ENCODE assay signal across 4 cellular contexts in genomic region chr19:34618410-34618809, GRCh38.
TF ChIP-seq lines count a peak whose summit lies in the region.

No MANE protein-coding gene starts in this region.

TF ChIP-seq in HepG2, 621 proteins besides CTCF, POLR2A, EP300 and RAD21:
- TF ChIP-seq KDM6A (CRISPR knock-in tag; IDR thresholded peaks at IDR 0.05; ENCODE audit: low read depth) (no peak), NCOA5 (CRISPR knock-in tag; IDR thresholded peaks at IDR 0.05) (no peak), MAFF (IDR thresholded peaks at IDR 0.05; ENCODE audit: low read depth, low read length) (peak; percentile 77), ZFP1 (CRISPR knock-in tag; IDR thresholded peaks at IDR 0.05) (no peak), MAFK (conservative IDR thresholded peaks at IDR 0.05 in 1 of 2, IDR thresholded peaks at IDR 0.05 in 1 of 2; ENCODE audit: low read length in 2 of 2) (peak; percentile 72 to 87)

TF ChIP-seq in A549, 52 proteins besides CTCF, POLR2A, EP300 and RAD21:
- TF ChIP-seq MAFK (IDR thresholded peaks at IDR 0.05; ENCODE audit: partially characterized antibody) (peak; percentile 94), CHD4 (IDR thresholded peaks at IDR 0.05; ENCODE audit: borderline replicate concordance) (no peak)

TF ChIP-seq in IMR-90, 13 proteins besides CTCF, POLR2A, EP300 and RAD21:
- TF ChIP-seq CHD1 (IDR thresholded peaks at IDR 0.05; ENCODE audit: low read depth, low read length) (no peak), MAFK (IDR thresholded peaks at IDR 0.05; ENCODE audit: low read depth, low read length) (peak; percentile 81)

TF ChIP-seq in K562, 482 proteins besides CTCF, POLR2A, EP300 and RAD21:
- TF ChIP-seq MAFK (IDR thresholded peaks at IDR 0.05; ENCODE audit: low read length) (peak; percentile 34; the same call in 1 of the 2 replicates), DLX4 (CRISPR knock-in tag; IDR thresholded peaks at IDR 0.05) (no peak), C11orf30 (IDR thresholded peaks at IDR 0.05; ENCODE audit: low read depth) (peak; percentile 56), ZNF316 (IDR thresholded peaks at IDR 0.05) (peak; percentile 73), ZSCAN29 (IDR thresholded peaks at IDR 0.05) (no peak), ATF4 (CRISPR knock-in tag; IDR thresholded peaks at IDR 0.05) (no peak), MAFF (IDR thresholded peaks at IDR 0.05; ENCODE audit: low read length) (peak; percentile 52), MAFG (tag; conservative IDR thresholded peaks at IDR 0.05) (peak; percentile 35; the same call in 1 of the 2 replicates)
TF ChIP-seq in K562: peak in this region for 5.
